In genomic region chr9:111399772-111400563, GRCh38 we compare ENCODE assay signal across 11 cellular contexts.
DNase-seq lines count a peak whose midpoint lies in the region; ATAC-seq and TF ChIP-seq lines count a peak whose summit lies in the region.
"Had no signal": no experiment of that assay in that cellular context is flagged by ENCODE, and none has a peak within 500 bp of the region (broad histone marks: within the 10 kb centered on the region; RNA-seq: fewer than 3 reads in every experiment).

No MANE protein-coding gene starts in this region.

- peak; percentile 17 for DNase-seq in NCI-H2171 treated with DMSO at 0.1 percent for 48 hours (lab: John Stamatoyannopoulos, UW)
- no peak for DNase-seq in NCI-H2171 (lab: John Stamatoyannopoulos, UW)
- peak; percentile 20 for DNase-seq in M059J (ENCODE audit: low read depth)
- DNase-seq in mammary epithelial cell, result peak; percentile 56
- DNase-seq in osteocyte (ENCODE audit: extremely low spot score, unreplicated experiment), result no peak
- DNase-seq in ecto neural progenitor cell (ENCODE audit: low spot score), result no peak
- DNase-seq in activated effector memory CD4-positive, alpha-beta T cell treated with anti-CD3 and anti-CD28 coated beads, Interleukin-2, amount 50 U/mL, for 16 hours, result no peak
- DNase-seq in CD8-positive, alpha-beta T cell, result no peak

- in situ Hi-C loops in mammary epithelial cell (cut with MboI; ENCODE audit: low sequenced_read_pairs in 2 of 2), result no loop called here

- H3K27me3 Mint-ChIP-seq in osteocyte (ENCODE audit: unreplicated experiment), result no peaks in the 10 kb centered on the region
- H3K27me3 Mint-ChIP-seq in CD8-positive, alpha-beta T cell (ENCODE audit: low read depth), result no peaks in the 10 kb centered on the region

- intact Hi-C loops in mammary epithelial cell (cut with micrococcal nuclease), result loop anchor here (2.0 to 10.0 kb wide), 3 partner anchors 65 to 765 kb away; partner anchors contain the start of gene OR2K2
- intact Hi-C loops in CD8-positive, alpha-beta T cell (cut with DNase I, micrococcal nuclease), result no loop called here

- no peak for ATAC-seq in CD8-positive, alpha-beta T cell

- H3K36me3 Mint-ChIP-seq in osteocyte (ENCODE audit: unreplicated experiment), result peaks cover 62% of the 10 kb centered on the region
- peaks cover 91% of the 10 kb centered on the region for H3K36me3 Mint-ChIP-seq in CD8-positive, alpha-beta T cell

- CTCF ChIA-PET in mammary epithelial cell (lab: Charles Lee; ENCODE audit: low non-redundant PET), result no interaction called here
- CTCF ChIA-PET in CD8-positive, alpha-beta T cell (lab: Charles Lee), result no interaction called here

- H3K79me2 ChIP-seq in mammary epithelial cell (ENCODE audit: insufficient read depth, low read length), result peaks cover 15% of the 10 kb centered on the region

- no peak overlapping the region for H3K27ac Mint-ChIP-seq in osteocyte (ENCODE audit: unreplicated experiment)
- H3K27ac Mint-ChIP-seq in CD8-positive, alpha-beta T cell, result no peak overlapping the region

- H3K9me3 Mint-ChIP-seq in osteocyte (ENCODE audit: unreplicated experiment), result peaks cover 27% of the 10 kb centered on the region
- H3K9me3 Mint-ChIP-seq in CD8-positive, alpha-beta T cell, result peaks cover 25% of the 10 kb centered on the region

- H3K4me1 Mint-ChIP-seq in osteocyte (ENCODE audit: unreplicated experiment), result no peaks in the 10 kb centered on the region
- no peaks in the 10 kb centered on the region for H3K4me1 Mint-ChIP-seq in CD8-positive, alpha-beta T cell (ENCODE audit: low read depth)

- no peaks in the 10 kb centered on the region for H4K20me1 ChIP-seq in mammary epithelial cell (ENCODE audit: insufficient read depth, low read length)

- no peak overlapping the region for H3K4me3 Mint-ChIP-seq in osteocyte (ENCODE audit: unreplicated experiment)
- no peak overlapping the region for H3K4me3 Mint-ChIP-seq in CD8-positive, alpha-beta T cell

- peak; percentile 59 to 88 for TF ChIP-seq CTCF in mammary epithelial cell (conservative IDR thresholded peaks at IDR 0.05 in 1 of 2, IDR thresholded peaks at IDR 0.05 in 1 of 2; ENCODE audit: extremely low read depth in 1 of 2, insufficient read depth in 1 of 2, low read depth in 1 of 2, low read length in 2 of 2)
- peak; percentile 42 for TF ChIP-seq CTCF in osteocyte (IDR thresholded peaks at IDR 0.05)
- no peak for TF ChIP-seq CTCF in CD8-positive, alpha-beta T cell (IDR thresholded peaks at IDR 0.05)

- H3K4me3 ChIP-seq in mammary epithelial cell (replicated peaks in 1 of 3; ENCODE audit: insufficient read depth in 1 of 3, low read depth in 2 of 3, low read length in 3 of 3), result no peak overlapping the region
- H3K4me3 ChIP-seq in CD8-positive, alpha-beta T cell (ENCODE audit: low read depth, low read length), result no peak overlapping the region
- H3K4me3 ChIP-seq: SK-N-MC, suprapubic skin had no signal

- peaks cover 13% of the 10 kb centered on the region for H3K36me3 ChIP-seq in mammary epithelial cell (ENCODE audit: insufficient read depth, low read length)
- H3K36me3 ChIP-seq in CD8-positive, alpha-beta T cell (ENCODE audit: insufficient read depth, low read length), result peaks cover 5% of the 10 kb centered on the region

- dilution Hi-C loops in mammary epithelial cell (cut with HindIII; ENCODE audit: low sequenced_read_pairs), result no loop called here

- H3K9ac ChIP-seq in mammary epithelial cell (ENCODE audit: insufficient read depth, low read length), result no peak overlapping the region
- H3K9ac ChIP-seq: BLaER1 treated with 17β-estradiol and CSF1 and Interleukin-3, amounts not matched to agents 10 nM and 100 nM had no signal

- H3K4me2 ChIP-seq in mammary epithelial cell (ENCODE audit: insufficient read depth, low read depth, low read length), result no peak overlapping the region
- H3K4me2 ChIP-seq: BLaER1 treated with 17β-estradiol and CSF1 and Interleukin-3, amounts not matched to agents 10 nM and 100 nM had no signal

- no peaks in the 10 kb centered on the region for H3K27me3 ChIP-seq in mammary epithelial cell (ENCODE audit: insufficient read depth, low read length)
- no peaks in the 10 kb centered on the region for H3K27me3 ChIP-seq in CD8-positive, alpha-beta T cell (ENCODE audit: insufficient read depth, low read length)
- H3K27me3 ChIP-seq: BLaER1 treated with 17β-estradiol and CSF1 and Interleukin-3, amounts not matched to agents 10 nM and 100 nM; suprapubic skin had no signal

- POLR2A ChIA-PET in CD8-positive, alpha-beta T cell (lab: Charles Lee), result no interaction called here

- H3K4me1 ChIP-seq in mammary epithelial cell (ENCODE audit: insufficient read depth, low read length), result no peaks in the 10 kb centered on the region
- no peaks in the 10 kb centered on the region for H3K4me1 ChIP-seq in CD8-positive, alpha-beta T cell (ENCODE audit: insufficient read depth, low read length)
- H3K4me1 ChIP-seq: BLaER1 treated with 17β-estradiol and CSF1 and Interleukin-3, amounts not matched to agents 10 nM and 100 nM; suprapubic skin had no signal

- H2AFZ ChIP-seq in mammary epithelial cell (ENCODE audit: low read depth, low read length), result no peak overlapping the region

- 92% methylated on average over 4 of the region's 4 CpGs for WGBS in mammary epithelial cell (ENCODE audit: low coverage, missing lambda C conversion rate)

- no peaks in the 10 kb centered on the region for H3K9me3 ChIP-seq in mammary epithelial cell (replicated peaks; ENCODE audit: insufficient read depth, low read length)
- H3K9me3 ChIP-seq in CD8-positive, alpha-beta T cell (ENCODE audit: low read length), result no peaks in the 10 kb centered on the region

- BruUV-seq in mammary epithelial cell (replicated peaks; lab: Mats Ljungman, UMichigan), result no TSS peak

- H3K27ac ChIP-seq in mammary epithelial cell (ENCODE audit: insufficient read depth, low read depth, low read length), result no peak overlapping the region
- no peak overlapping the region for H3K27ac ChIP-seq in CD8-positive, alpha-beta T cell (ENCODE audit: low read depth, low read length)
- H3K27ac ChIP-seq: BLaER1 treated with 17β-estradiol and CSF1 and Interleukin-3, amounts not matched to agents 10 nM and 100 nM; SK-N-MC; suprapubic skin had no signal

Comparison
In these comparisons a context has a peak if more than half of its experiments do, and no peak if none do; other contexts are left out.
1. DNase-seq: peak in NCI-H2171 treated with DMSO at 0.1 percent for 48 hours (single experiment), M059J (single experiment) and mammary epithelial cell (single experiment); none in NCI-H2171 (single experiment), osteocyte (single experiment), ecto neural progenitor cell (single experiment), activated effector memory CD4-positive, alpha-beta T cell treated with anti-CD3 and anti-CD28 coated beads, Interleukin-2, amount 50 U/mL, for 16 hours (single experiment) and CD8-positive, alpha-beta T cell (0 of 7).